19 cellular contexts compared by ENCODE assay signal in the genomic region with DNA sequence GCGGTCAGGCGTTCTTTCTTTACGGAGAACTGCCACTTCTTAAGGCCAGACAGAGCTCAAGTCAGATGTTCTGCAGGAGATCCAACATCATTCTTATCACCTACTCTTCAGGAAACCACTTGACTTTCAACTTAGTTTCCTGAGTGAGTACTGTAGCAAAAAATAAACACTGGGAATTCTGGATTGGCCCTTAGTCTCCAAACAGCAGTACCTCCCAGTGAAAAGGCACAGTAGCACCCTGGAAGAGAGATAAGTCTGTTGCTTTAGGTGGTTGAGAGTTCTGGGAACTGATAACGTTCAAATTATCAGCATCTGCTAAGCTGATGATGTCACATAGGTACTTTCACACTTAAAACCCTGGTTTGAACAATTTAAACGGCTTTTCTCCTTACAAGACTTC.
A peak's percentile ranks its signal among the peaks of the same experiment; 100 is the strongest.
DNase-seq lines count a peak whose midpoint lies in the region; ATAC-seq and TF ChIP-seq lines count a peak whose summit lies in the region.
"Had no signal": no experiment of that assay in that cellular context is flagged by ENCODE, and none has a peak within 500 bp of the region (broad histone marks: within the 10 kb centered on the region; RNA-seq: fewer than 3 reads in every experiment).

No MANE protein-coding gene starts in this region.

- H3K9me2 ChIP-seq in GM23338 (ENCODE audit: insufficient read depth): no peaks in the 10 kb centered on the region; the same call in none of the 2 replicates

- no peak overlapping the region for H3K18ac ChIP-seq in mesendoderm (ENCODE audit: low read length)

- H3K4me2 ChIP-seq in GM23338 (no peak overlapping the region), mesendoderm (ENCODE audit: low read length) (no peak overlapping the region)
- H3K4me2 ChIP-seq: BLaER1 had no signal

- no peak overlapping the region for H3K4ac ChIP-seq in mesendoderm (ENCODE audit: low read depth, low read length)

- no peak overlapping the region for H2BK5ac ChIP-seq in mesendoderm (ENCODE audit: low read length)

- no peaks in the 10 kb centered on the region for H3K79me2 ChIP-seq in ACC112 (ENCODE audit: control insufficient read depth, insufficient read depth, low read length, unreplicated experiment)
- H3K79me2 ChIP-seq in GM23338 (replicated peaks; ENCODE audit: insufficient read depth): no peaks in the 10 kb centered on the region
- no peaks in the 10 kb centered on the region for H3K79me2 ChIP-seq in mesendoderm (ENCODE audit: control insufficient read depth, insufficient read depth, low read length)

- H3K27ac ChIP-seq in ACC112 (ENCODE audit: low read depth, low read length) (no peak overlapping the region), GM23338 (ENCODE audit: low read depth) (no peak overlapping the region), left lung (no peak overlapping the region), mesendoderm (ENCODE audit: low read depth, low read length) (no peak overlapping the region)
- H3K27ac ChIP-seq: BLaER1, C4-2B had no signal

- H3K36me3 Mint-ChIP-seq in GM23338 (ENCODE audit: low read depth): peaks cover 11% of the 10 kb centered on the region; the same call in 2 of the 3 replicates
- H3K36me3 Mint-ChIP-seq: CD4-positive, CD25-positive, alpha-beta regulatory T cell; CD8-positive, alpha-beta T cell had no signal

- H3K4me3 Mint-ChIP-seq in GM23338: no peak overlapping the region
- H3K4me3 Mint-ChIP-seq: B cell; CD4-positive, CD25-positive, alpha-beta regulatory T cell; CD8-positive, alpha-beta T cell had no signal

- H3K27ac Mint-ChIP-seq in GM23338: no peak overlapping the region
- H3K27ac Mint-ChIP-seq: B cell; CD4-positive, CD25-positive, alpha-beta regulatory T cell; CD8-positive, alpha-beta T cell had no signal

- DNase-seq in GM23338 (ENCODE audit: low spot score) (no peak), left lung (no peak), mesendoderm (peak; percentile 69), T-helper 1 cell (no peak), middle frontal gyrus (ENCODE audit: extremely low spot score, low spot score) (no peak)
- no peak for DNase-seq in activated CD8-positive, alpha-beta memory T cell treated with anti-CD3 and anti-CD28 coated beads, Interleukin-2, amount 50 U/mL, for 48 hours
- DNase-seq: Caco-2; CD4-positive, CD25-positive, alpha-beta regulatory T cell; CD8-positive, alpha-beta T cell; DMS153; DMS79 treated with DMSO at 0.1 percent for 48 hours; GF-D8; H7; HCEC 1CT had no signal

- H4K8ac ChIP-seq in mesendoderm (ENCODE audit: low read depth, low read length): no peak overlapping the region

- H3K4me3 ChIP-seq in ACC112 (ENCODE audit: low read depth, low read length): no peak overlapping the region
- H3K4me3 ChIP-seq in GM23338: no peak overlapping the region
- H3K4me3 ChIP-seq in left lung: no peak overlapping the region
- no peak overlapping the region for H3K4me3 ChIP-seq in mesendoderm (ENCODE audit: low read length)
- H3K4me3 ChIP-seq: BLaER1 had no signal

- H3K27me3 ChIP-seq in ACC112 (ENCODE audit: insufficient read depth, low read length): no peaks in the 10 kb centered on the region
- H3K27me3 ChIP-seq in GM23338 (ENCODE audit: insufficient read depth): no peaks in the 10 kb centered on the region
- no peaks in the 10 kb centered on the region for H3K27me3 ChIP-seq in left lung
- H3K27me3 ChIP-seq in mesendoderm (ENCODE audit: insufficient read depth, low read length, poor library complexity): no peaks in the 10 kb centered on the region
- H3K27me3 ChIP-seq: BLaER1 had no signal

- no CpG with 5 or more reads among the region's 5 CpGs for WGBS in mesendoderm (ENCODE audit: extremely low coverage, insufficient coverage, low lambda C conversion rate)

- TF ChIP-seq CTCF in GM23338 (conservative IDR thresholded peaks at IDR 0.05; ENCODE audit: low read depth in 2 of 2) (no peak), left lung (IDR thresholded peaks at IDR 0.05) (no peak)

- H2BK15ac ChIP-seq in mesendoderm (replicated peaks; ENCODE audit: low read depth): no peak overlapping the region

- H4K5ac ChIP-seq in mesendoderm (ENCODE audit: low read length): no peak overlapping the region

- no peak overlapping the region for H2BK120ac ChIP-seq in mesendoderm (ENCODE audit: low read depth, low read length)

- H4K20me1 ChIP-seq in GM23338 (replicated peaks; ENCODE audit: insufficient read depth): no peaks in the 10 kb centered on the region
- H4K20me1 ChIP-seq: BLaER1 had no signal

- peaks cover 15% of the 10 kb centered on the region for H3K9me3 Mint-ChIP-seq in GM23338

- no peak overlapping the region for H3K9ac ChIP-seq in mesendoderm (ENCODE audit: low read length)
- H3K9ac ChIP-seq: BLaER1 had no signal

- no peak overlapping the region for H2AK5ac ChIP-seq in mesendoderm (ENCODE audit: low read length)

- H2AFZ ChIP-seq in ACC112 (ENCODE audit: low read length, unreplicated experiment): peak overlapping the region; percentile 43
- H2AFZ ChIP-seq in GM23338: 0 out of 2 replicates have a peak overlapping the region, but pooled peaks have one; percentile 57

- H3K4me1 Mint-ChIP-seq in GM23338: peaks cover 11% of the 10 kb centered on the region; the same call in 2 of the 3 replicates
- H3K4me1 Mint-ChIP-seq: B cell; CD4-positive, CD25-positive, alpha-beta regulatory T cell had no signal

- intact Hi-C loops in left lung (cut with DNase I): no loop called here

- H3K36me3 ChIP-seq in ACC112 (ENCODE audit: insufficient read depth, low read length) (no peaks in the 10 kb centered on the region), GM23338 (ENCODE audit: insufficient read depth) (no peaks in the 10 kb centered on the region), left lung (no peaks in the 10 kb centered on the region), mesendoderm (ENCODE audit: control insufficient read depth, insufficient read depth, low read length) (no peaks in the 10 kb centered on the region)
- H3K36me3 ChIP-seq: BLaER1 had no signal

- H3K4me1 ChIP-seq in ACC112 (ENCODE audit: control insufficient read depth, insufficient read depth, low read length, unreplicated experiment): peaks cover 15% of the 10 kb centered on the region
- peaks cover 6% of the 10 kb centered on the region; the same call in 1 of the 2 replicates for H3K4me1 ChIP-seq in GM23338 (ENCODE audit: insufficient read depth)
- H3K4me1 ChIP-seq in left lung: no peaks in the 10 kb centered on the region
- H3K4me1 ChIP-seq in mesendoderm (ENCODE audit: control insufficient read depth, low read depth, low read length): no peaks in the 10 kb centered on the region
- H3K4me1 ChIP-seq: BLaER1, Caco-2 had no signal

- H3F3A ChIP-seq in GM23338 (replicated peaks; ENCODE audit: low read depth): no peaks in the 10 kb centered on the region

- no peaks in the 10 kb centered on the region for H3K27me3 Mint-ChIP-seq in GM23338 (ENCODE audit: insufficient read depth, low read depth, poor library complexity)
- H3K27me3 Mint-ChIP-seq: B cell; CD4-positive, CD25-positive, alpha-beta regulatory T cell had no signal

- ATAC-seq in GM23338 (no peak), left lung (peak; percentile 96), GM21360 (IDR thresholded peaks at IDR 0.05; ENCODE audit: unreplicated experiment) (no peak)
- ATAC-seq: CD8-positive, alpha-beta T cell had no signal

- peaks cover 0 to 2% of the 10 kb centered on the region in 2 donors for H3K9me3 ChIP-seq in left lung
- H3K9me3 ChIP-seq: BLaER1 had no signal

- H3K56ac ChIP-seq in mesendoderm (ENCODE audit: low read length): no peak overlapping the region

- H3K79me1 ChIP-seq in mesendoderm (ENCODE audit: low read length): no peaks in the 10 kb centered on the region

- H3K23ac ChIP-seq in mesendoderm (ENCODE audit: low read length): no peak overlapping the region

TF ChIP-seq in GM23338, 12 proteins besides CTCF, POLR2A, EP300 and RAD21 (continues in another document):
- no peak for TF ChIP-seq JUNB (IDR thresholded peaks at IDR 0.05; ENCODE audit: unreplicated experiment)
- TF ChIP-seq ZNF114 (CRISPR knock-in tag; IDR thresholded peaks at IDR 0.05): no peak
- no peak for TF ChIP-seq STAT1 (IDR thresholded peaks at IDR 0.05; ENCODE audit: unreplicated experiment)
- no peak for TF ChIP-seq EZH2 (IDR thresholded peaks at IDR 0.05; ENCODE audit: low read depth, unreplicated experiment)
- TF ChIP-seq, protein P1, sequence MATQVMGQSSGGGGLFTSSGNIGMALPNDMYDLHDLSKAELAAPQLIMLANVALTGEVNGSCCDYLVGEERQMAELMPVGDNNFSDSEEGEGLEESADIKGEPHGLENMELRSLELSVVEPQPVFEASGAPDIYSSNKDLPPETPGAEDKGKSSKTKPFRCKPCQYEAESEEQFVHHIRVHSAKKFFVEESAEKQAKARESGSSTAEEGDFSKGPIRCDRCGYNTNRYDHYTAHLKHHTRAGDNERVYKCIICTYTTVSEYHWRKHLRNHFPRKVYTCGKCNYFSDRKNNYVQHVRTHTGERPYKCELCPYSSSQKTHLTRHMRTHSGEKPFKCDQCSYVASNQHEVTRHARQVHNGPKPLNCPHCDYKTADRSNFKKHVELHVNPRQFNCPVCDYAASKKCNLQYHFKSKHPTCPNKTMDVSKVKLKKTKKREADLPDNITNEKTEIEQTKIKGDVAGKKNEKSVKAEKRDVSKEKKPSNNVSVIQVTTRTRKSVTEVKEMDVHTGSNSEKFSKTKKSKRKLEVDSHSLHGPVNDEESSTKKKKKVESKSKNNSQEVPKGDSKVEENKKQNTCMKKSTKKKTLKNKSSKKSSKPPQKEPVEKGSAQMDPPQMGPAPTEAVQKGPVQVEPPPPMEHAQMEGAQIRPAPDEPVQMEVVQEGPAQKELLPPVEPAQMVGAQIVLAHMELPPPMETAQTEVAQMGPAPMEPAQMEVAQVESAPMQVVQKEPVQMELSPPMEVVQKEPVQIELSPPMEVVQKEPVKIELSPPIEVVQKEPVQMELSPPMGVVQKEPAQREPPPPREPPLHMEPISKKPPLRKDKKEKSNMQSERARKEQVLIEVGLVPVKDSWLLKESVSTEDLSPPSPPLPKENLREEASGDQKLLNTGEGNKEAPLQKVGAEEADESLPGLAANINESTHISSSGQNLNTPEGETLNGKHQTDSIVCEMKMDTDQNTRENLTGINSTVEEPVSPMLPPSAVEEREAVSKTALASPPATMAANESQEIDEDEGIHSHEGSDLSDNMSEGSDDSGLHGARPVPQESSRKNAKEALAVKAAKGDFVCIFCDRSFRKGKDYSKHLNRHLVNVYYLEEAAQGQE (IDR thresholded peaks at IDR 0.05; ENCODE audit: unreplicated experiment): no peak
- no peak for TF ChIP-seq EZH2phosphoT487 (IDR thresholded peaks at IDR 0.05; ENCODE audit: unreplicated experiment)
- TF ChIP-seq, protein P2, sequence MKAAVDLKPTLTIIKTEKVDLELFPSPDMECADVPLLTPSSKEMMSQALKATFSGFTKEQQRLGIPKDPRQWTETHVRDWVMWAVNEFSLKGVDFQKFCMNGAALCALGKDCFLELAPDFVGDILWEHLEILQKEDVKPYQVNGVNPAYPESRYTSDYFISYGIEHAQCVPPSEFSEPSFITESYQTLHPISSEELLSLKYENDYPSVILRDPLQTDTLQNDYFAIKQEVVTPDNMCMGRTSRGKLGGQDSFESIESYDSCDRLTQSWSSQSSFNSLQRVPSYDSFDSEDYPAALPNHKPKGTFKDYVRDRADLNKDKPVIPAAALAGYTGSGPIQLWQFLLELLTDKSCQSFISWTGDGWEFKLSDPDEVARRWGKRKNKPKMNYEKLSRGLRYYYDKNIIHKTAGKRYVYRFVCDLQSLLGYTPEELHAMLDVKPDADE (IDR thresholded peaks at IDR 0.05): no peak
- TF ChIP-seq ZNF331 (CRISPR knock-in tag; IDR thresholded peaks at IDR 0.05; ENCODE audit: low read depth): no peak
